23 cellular contexts compared by ENCODE assay signal in the genomic region with DNA sequence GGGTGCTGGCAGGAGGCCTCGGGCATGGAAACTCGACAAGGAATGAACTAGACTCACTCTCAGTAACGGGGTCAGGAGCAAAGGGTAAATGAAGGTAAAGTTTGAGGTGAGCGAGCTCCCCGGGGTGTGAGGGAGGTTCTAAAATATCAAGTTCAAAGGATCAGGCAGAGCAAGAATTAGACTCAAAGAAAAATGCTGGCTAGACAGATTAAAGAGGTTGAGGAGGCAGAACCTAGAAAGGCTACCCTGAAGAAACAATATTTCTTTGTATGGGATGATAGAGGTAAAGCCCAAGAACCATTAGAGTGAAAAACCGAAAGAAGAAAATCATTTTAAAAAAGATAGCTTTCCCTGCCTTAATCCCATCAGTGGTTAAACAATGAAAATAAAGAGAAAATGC.
"Had no signal": no experiment of that assay in that cellular context is flagged by ENCODE, and none has a peak within 500 bp of the region (broad histone marks: within the 10 kb centered on the region; RNA-seq: fewer than 3 reads in every experiment).

No MANE protein-coding gene starts in this region.

- H3K9me3 Mint-ChIP-seq: activated CD4-positive, alpha-beta memory T cell treated with anti-CD3 and anti-CD28 coated beads for 36 hours; activated CD4-positive, alpha-beta T cell treated with anti-CD3 and anti-CD28 coated beads, Interleukin-2, amount 10 ng/mL, durations not matched to agents 7 days and 5 days had no signal

- FAIRE-seq: TTC549 had no signal

- H3K9me3 ChIP-seq: MG63 had no signal

- ATAC-seq: activated T-helper 17 cell treated with anti-CD3 and anti-CD28 coated beads, Interleukin-2, amount 50 U/mL, for 72 hours; T-cell had no signal

- DNase-seq: activated CD4-positive, alpha-beta memory T cell treated with anti-CD3 and anti-CD28 coated beads for 36 hours; activated CD4-positive, alpha-beta T cell treated with anti-CD3 and anti-CD28 coated beads, Interleukin-2, amount 10 ng/mL, durations not matched to agents 7 days and 5 days; activated CD4-positive, CD25-positive, alpha-beta regulatory T cell; activated CD8-positive, alpha-beta memory T cell treated with anti-CD3 and anti-CD28 coated beads for 24 hours; activated gamma-delta T cell; activated naive CD4-positive, alpha-beta T cell treated with anti-CD3 and anti-CD28 coated beads for 36 hours; activated T-cell treated with anti-CD3 and anti-CD28 coated beads for 4 hours; activated T-cell treated with anti-CD3 and anti-CD28 coated beads, Interleukin-2, amount 50 U/mL, for 48 hours; anterior cingulate cortex; cerebellar nuclear complex; MG63; NCI-H1105; NCI-H1436; NCI-H1694 treated with DMSO at 0.1 percent for 48 hours; NCI-H2081; NCI-H510A treated with DMSO at 0.1 percent for 48 hours; SIG-M5; T-cell; T-helper 2 cell; T1000 had no signal

- H3K36me3 Mint-ChIP-seq: activated CD4-positive, alpha-beta memory T cell treated with anti-CD3 and anti-CD28 coated beads for 36 hours; activated naive CD8-positive, alpha-beta T cell; T-cell had no signal

- H3K27me3 Mint-ChIP-seq: activated CD4-positive, alpha-beta memory T cell treated with anti-CD3 and anti-CD28 coated beads for 36 hours; activated naive CD8-positive, alpha-beta T cell; activated T-helper 17 cell treated with anti-CD3 and anti-CD28 coated beads, Interleukin-2, amount 50 U/mL, for 72 hours; T-cell had no signal

- H3K4me3 Mint-ChIP-seq: activated CD4-positive, alpha-beta memory T cell treated with anti-CD3 and anti-CD28 coated beads for 36 hours; activated CD4-positive, alpha-beta T cell treated with anti-CD3 and anti-CD28 coated beads, Interleukin-2, amount 10 ng/mL, durations not matched to agents 7 days and 5 days; activated naive CD4-positive, alpha-beta T cell treated with anti-CD3 and anti-CD28 coated beads for 36 hours; activated naive CD8-positive, alpha-beta T cell; activated T-helper 17 cell treated with anti-CD3 and anti-CD28 coated beads, Interleukin-2, amount 50 U/mL, for 72 hours; T-cell had no signal

- H3K4me3 ChIP-seq: MG63 had no signal

- H3K27me3 ChIP-seq: MG63 had no signal

- H3K27ac Mint-ChIP-seq: activated CD4-positive, alpha-beta memory T cell treated with anti-CD3 and anti-CD28 coated beads for 36 hours; activated CD4-positive, alpha-beta T cell treated with anti-CD3 and anti-CD28 coated beads, Interleukin-2, amount 10 ng/mL, durations not matched to agents 7 days and 5 days; activated naive CD4-positive, alpha-beta T cell treated with anti-CD3 and anti-CD28 coated beads for 36 hours; activated naive CD8-positive, alpha-beta T cell; activated T-helper 17 cell treated with anti-CD3 and anti-CD28 coated beads, Interleukin-2, amount 50 U/mL, for 72 hours; T-cell had no signal

- H3K36me3 ChIP-seq: MG63 had no signal

- H3K4me1 Mint-ChIP-seq: activated CD4-positive, alpha-beta T cell treated with anti-CD3 and anti-CD28 coated beads, Interleukin-2, amount 10 ng/mL, durations not matched to agents 7 days and 5 days; activated T-helper 17 cell treated with anti-CD3 and anti-CD28 coated beads, Interleukin-2, amount 50 U/mL, for 72 hours had no signal
